ENCODE assay signal across 10 cellular contexts in genomic region chr1:186819140-186819539, GRCh38. TPM values are rescaled to one million over a fixed set of nuclear protein-coding genes. Genes with fewer than 3 reads are reported as not detected.
DNase-seq lines count a peak whose midpoint lies in the region; ATAC-seq and TF ChIP-seq lines count a peak whose summit lies in the region.
"Had no signal": no experiment of that assay in that cellular context is flagged by ENCODE, and none has a peak within 500 bp of the region (broad histone marks: within the 10 kb centered on the region; RNA-seq: fewer than 3 reads in every experiment).

No MANE protein-coding gene starts in this region.

- H3K9me3 ChIP-seq in heart left ventricle, result no peaks in the 10 kb centered on the region
- H3K9me3 ChIP-seq in BE2C, result no peaks in the 10 kb centered on the region

- intact Hi-C loops in dendritic cell treated with granulocyte-macrophage colony-stimulating factor and Interleukin-4, amounts not matched to agents 40 ng/mL and 50 ng/mL, for 4 days (cut with micrococcal nuclease), result loop anchor here (1.0 to 10.0 kb wide), 2 partner anchors 10 to 74 kb away; no protein-coding TSS in a partner anchor
- intact Hi-C loops in heart left ventricle (cut with DNase I), result no loop called here

- no peaks in the 10 kb centered on the region for H3K36me3 Mint-ChIP-seq in dendritic cell treated with granulocyte-macrophage colony-stimulating factor and Interleukin-4, amounts not matched to agents 40 ng/mL and 50 ng/mL, for 4 days (ENCODE audit: low read depth)

- no peaks in the 10 kb centered on the region for H3K27me3 ChIP-seq in heart left ventricle
- no peaks in the 10 kb centered on the region for H3K27me3 ChIP-seq in BE2C

- no peaks in the 10 kb centered on the region for H3K9me3 Mint-ChIP-seq in dendritic cell treated with granulocyte-macrophage colony-stimulating factor and Interleukin-4, amounts not matched to agents 40 ng/mL and 50 ng/mL, for 4 days
- H3K9me3 Mint-ChIP-seq: T-helper 1 cell treated with Interleukin-12 subunit alpha and Interleukin-12 subunit beta and Interleukin-4 antibody, amounts not matched to agents 30 μg/mL and 1 μg/mL, for 36 hours had no signal

- peak overlapping the region; percentile 46 for H3K27ac Mint-ChIP-seq in dendritic cell treated with granulocyte-macrophage colony-stimulating factor and Interleukin-4, amounts not matched to agents 40 ng/mL and 50 ng/mL, for 4 days
- H3K27ac Mint-ChIP-seq: T-helper 1 cell treated with Interleukin-12 subunit alpha and Interleukin-12 subunit beta and Interleukin-4 antibody, amounts not matched to agents 30 μg/mL and 1 μg/mL, for 36 hours had no signal

- WGBS in heart left ventricle, 4 donors, result 69 to 78% (median 71%) methylated on average over 3 of the region's 3 CpGs

- no peak for TF ChIP-seq POLR2A in heart left ventricle (IDR thresholded peaks at IDR 0.05)

- DNase-seq in ELR (ENCODE audit: low read depth) (peak; percentile 79), heart left ventricle (no peak), NCI-H1930 (lab: John Stamatoyannopoulos, UW) (no peak), BE2C (no peak)
- DNase-seq: KBM-7 had no signal

- H3K27ac ChIP-seq in heart left ventricle, result peak overlapping the region in 1 of 12 donors; percentile 60

- no peak overlapping the region for H3K4me3 ChIP-seq in heart left ventricle
- no peak overlapping the region for H3K4me3 ChIP-seq in BE2C (ENCODE audit: low read depth, low read length)

- TF ChIP-seq CTCF in heart left ventricle (IDR thresholded peaks at IDR 0.05), result no peak
- TF ChIP-seq CTCF in BE2C (IDR thresholded peaks at IDR 0.05; ENCODE audit: low read depth, low read length), result no peak

- H3K4me1 Mint-ChIP-seq in dendritic cell treated with granulocyte-macrophage colony-stimulating factor and Interleukin-4, amounts not matched to agents 40 ng/mL and 50 ng/mL, for 4 days (ENCODE audit: low read depth), result peaks cover 17% of the 10 kb centered on the region

- peak; percentile 86 for ATAC-seq in GM21529 (IDR thresholded peaks at IDR 0.05; ENCODE audit: unreplicated experiment)
- peak; percentile 84 for ATAC-seq in HG03460 (IDR thresholded peaks at IDR 0.05; ENCODE audit: unreplicated experiment)
- no peak for ATAC-seq in heart left ventricle
- ATAC-seq in GM19397 (IDR thresholded peaks at IDR 0.05; ENCODE audit: unreplicated experiment), result no peak

- H3K4me1 ChIP-seq in heart left ventricle (peaks cover 0 to 7% (median 0%) of the 10 kb centered on the region in 12 donors), BE2C (no peaks in the 10 kb centered on the region)

- H3K36me3 ChIP-seq in heart left ventricle (no peaks in the 10 kb centered on the region), BE2C (no peaks in the 10 kb centered on the region)

- H3K4me3 Mint-ChIP-seq in dendritic cell treated with granulocyte-macrophage colony-stimulating factor and Interleukin-4, amounts not matched to agents 40 ng/mL and 50 ng/mL, for 4 days, result no peak overlapping the region
- H3K4me3 Mint-ChIP-seq: T-helper 1 cell treated with Interleukin-12 subunit alpha and Interleukin-12 subunit beta and Interleukin-4 antibody, amounts not matched to agents 30 μg/mL and 1 μg/mL, for 36 hours had no signal

- no peaks in the 10 kb centered on the region for H3K27me3 Mint-ChIP-seq in dendritic cell treated with granulocyte-macrophage colony-stimulating factor and Interleukin-4, amounts not matched to agents 40 ng/mL and 50 ng/mL, for 4 days

RNA-seq across cellular contexts. Expression of gene PLA2G4A, which starts 9.6 kb away (rescaled TPM):
- 1 to 10 TPM in 8 of 9 donors, under 1 TPM in 1; 1.00 to 5.8 (median 1.9) TPM for total RNA-seq in heart left ventricle
- polyA plus RNA-seq in heart left ventricle, result 1 to 10 TPM in 1 of 2 donors, under 1 TPM in 1; 0.91 to 1.6 TPM
- not detected for polyA plus RNA-seq in BE2C (2012; ENCODE audit: insufficient read depth, insufficient read length, low read depth)

Comparison
In these comparisons a context has a peak if more than half of its experiments do, and no peak if none do; other contexts are left out.
1. ATAC-seq: peak in GM21529 (single experiment) and HG03460 (single experiment); none in heart left ventricle (0 of 4) and GM19397 (single experiment).